35 cellular contexts compared by ENCODE assay signal in the genomic region with DNA sequence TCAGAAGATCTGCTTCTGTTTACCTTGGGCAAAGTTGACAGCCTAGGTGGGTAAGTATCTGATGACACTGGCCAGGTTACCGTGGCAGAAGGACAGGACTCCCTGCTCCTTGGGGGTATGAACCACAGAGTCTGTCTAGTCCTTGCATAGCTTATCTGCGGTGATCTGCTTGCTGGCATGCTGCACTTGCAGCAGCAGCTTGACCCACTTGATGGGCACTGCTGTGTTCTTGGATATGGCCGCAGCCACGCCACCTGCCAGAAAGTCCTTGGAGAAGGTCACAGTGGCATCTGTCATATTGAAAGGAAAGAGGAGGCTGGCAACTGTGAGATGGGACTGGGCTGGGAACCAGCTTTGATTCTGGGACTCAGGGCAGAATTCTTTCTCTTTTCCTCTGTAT.
"Had no signal": no experiment of that assay in that cellular context is flagged by ENCODE, and none has a peak within 500 bp of the region (broad histone marks: within the 10 kb centered on the region; RNA-seq: fewer than 3 reads in every experiment).

No MANE protein-coding gene starts in this region.

- DNase-seq: activated CD4-positive, alpha-beta memory T cell treated with anti-CD3 and anti-CD28 coated beads for 36 hours; activated CD4-positive, alpha-beta T cell treated with anti-CD3 and anti-CD28 coated beads for 4 hours; activated CD4-positive, alpha-beta T cell treated with anti-CD3 and anti-CD28 coated beads, Interleukin-2, amount 50 U/mL, for 1 hour; activated CD4-positive, CD25-positive, alpha-beta regulatory T cell treated with anti-CD3 and anti-CD28 coated beads, Interleukin-2, amount 50 U/mL, for 72 hours; activated CD8-positive, alpha-beta memory T cell treated with anti-CD3 and anti-CD28 coated beads, Interleukin-2, amount 50 U/mL, for 4 hours; activated gamma-delta T cell treated with Interleukin-2 at 50 U/mL for 16 hours; activated naive CD4-positive, alpha-beta T cell treated with anti-CD3 and anti-CD28 coated beads for 36 hours; activated T-cell treated with anti-CD3 and anti-CD28 coated beads for 4 hours; activated T-cell treated with anti-CD3 and anti-CD28 coated beads, Interleukin-2, amount 50 U/mL, for 4 hours; body of pancreas; NCI-H1092 treated with DMSO at 0.1 percent for 48 hours; NCI-H1417; NCI-H146; NCI-H187; NCI-H2029 treated with DMSO at 0.1 percent for 48 hours; NCI-H2107; NCI-H2171; NCI-H510A; NCI-H69; NK-92 treated with Interleukin-12 subunit alpha and Interleukin-12 subunit beta, amount 100 ng/mL, for 24 hours; PC-3; Peyer's patch; RPMI8226; SHP77 treated with DMSO at 0.1 percent for 48 hours; SK-N-SH had no signal

- FAIRE-seq: astrocyte, TTC549 had no signal

- H3K9me3 ChIP-seq: adrenal gland, body of pancreas, breast epithelium, Peyer's patch, SJSA1, SK-N-SH had no signal

- H3K27me3 ChIP-seq: adrenal gland, body of pancreas, Peyer's patch had no signal

- H3K4me1 Mint-ChIP-seq: WTC11 had no signal

- H3K4me1 ChIP-seq: adrenal gland, body of pancreas, breast epithelium, Peyer's patch, SJSA1 had no signal

- H3K27ac ChIP-seq: adrenal gland, body of pancreas, breast epithelium, Peyer's patch, SJSA1 had no signal

- H3K36me3 Mint-ChIP-seq: activated CD4-positive, alpha-beta memory T cell treated with anti-CD3 and anti-CD28 coated beads for 36 hours; activated naive CD4-positive, alpha-beta T cell treated with anti-CD3 and anti-CD28 coated beads, Interleukin-2, amount 50 U/mL, for 72 hours; WTC11 had no signal

- H3K9ac ChIP-seq: SK-N-SH had no signal

- H3K27ac Mint-ChIP-seq: activated CD4-positive, alpha-beta memory T cell treated with anti-CD3 and anti-CD28 coated beads for 36 hours; activated naive CD4-positive, alpha-beta T cell treated with anti-CD3 and anti-CD28 coated beads for 36 hours; activated naive CD4-positive, alpha-beta T cell treated with anti-CD3 and anti-CD28 coated beads, Interleukin-2, amount 50 U/mL, for 72 hours; activated T-helper 1 cell treated with anti-CD3 and anti-CD28 coated beads, Interleukin-12 subunit alpha, Interleukin-12 subunit beta, Interleukin-2, Interleukin-4 antibody, amounts not matched to agents 30 ng/mL and 10 ng/mL and 1 ng/mL, durations not matched to agents 14 hours and 24 hours and 36 hours; T-helper 1 cell treated with Interleukin-12 subunit alpha and Interleukin-12 subunit beta and Interleukin-4 antibody, amounts not matched to agents 30 μg/mL and 1 μg/mL, for 36 hours; T-helper 2 cell treated with Interferon-gamma antibody and Interleukin-4, amounts not matched to agents 5 μg/mL and 100 μg/mL, for 36 hours; WTC11 had no signal

- ATAC-seq: activated naive CD4-positive, alpha-beta T cell treated with anti-CD3 and anti-CD28 coated beads, Interleukin-2, amount 50 U/mL, for 72 hours; activated T-cell treated with anti-CD3 and anti-CD28 coated beads, Interleukin-2, amount 50 U/mL, for 4 hours; body of pancreas; PC-3; WTC11 had no signal

- H3K9me3 Mint-ChIP-seq: activated CD4-positive, alpha-beta memory T cell treated with anti-CD3 and anti-CD28 coated beads for 36 hours; activated naive CD4-positive, alpha-beta T cell treated with anti-CD3 and anti-CD28 coated beads for 36 hours; activated naive CD4-positive, alpha-beta T cell treated with anti-CD3 and anti-CD28 coated beads, Interleukin-2, amount 50 U/mL, for 72 hours; activated T-cell treated with anti-CD3 and anti-CD28 coated beads, Interleukin-2, amount 50 U/mL, for 4 hours; activated T-helper 1 cell treated with anti-CD3 and anti-CD28 coated beads, Interleukin-12 subunit alpha, Interleukin-12 subunit beta, Interleukin-2, Interleukin-4 antibody, amounts not matched to agents 30 ng/mL and 10 ng/mL and 1 ng/mL, durations not matched to agents 14 hours and 24 hours and 36 hours; T-helper 1 cell treated with Interleukin-12 subunit alpha and Interleukin-12 subunit beta and Interleukin-4 antibody, amounts not matched to agents 30 μg/mL and 1 μg/mL, for 36 hours; T-helper 2 cell treated with Interferon-gamma antibody and Interleukin-4, amounts not matched to agents 5 μg/mL and 100 μg/mL, for 36 hours; WTC11 had no signal

- H3K36me3 ChIP-seq: adrenal gland, breast epithelium, Peyer's patch, SJSA1 had no signal

- H3K4me3 Mint-ChIP-seq: activated CD4-positive, alpha-beta memory T cell treated with anti-CD3 and anti-CD28 coated beads for 36 hours; activated naive CD4-positive, alpha-beta T cell treated with anti-CD3 and anti-CD28 coated beads for 36 hours; activated T-cell treated with anti-CD3 and anti-CD28 coated beads, Interleukin-2, amount 50 U/mL, for 4 hours; activated T-helper 1 cell treated with anti-CD3 and anti-CD28 coated beads, Interleukin-12 subunit alpha, Interleukin-12 subunit beta, Interleukin-2, Interleukin-4 antibody, amounts not matched to agents 30 ng/mL and 10 ng/mL and 1 ng/mL, durations not matched to agents 14 hours and 24 hours and 36 hours; T-helper 1 cell treated with Interleukin-12 subunit alpha and Interleukin-12 subunit beta and Interleukin-4 antibody, amounts not matched to agents 30 μg/mL and 1 μg/mL, for 36 hours; T-helper 2 cell treated with Interferon-gamma antibody and Interleukin-4, amounts not matched to agents 5 μg/mL and 100 μg/mL, for 36 hours; WTC11 had no signal

- H3K4me2 ChIP-seq: SK-N-SH had no signal

- H3K4me3 ChIP-seq: adrenal gland, body of pancreas, breast epithelium, Peyer's patch, SJSA1 had no signal
